In the genomic region with DNA sequence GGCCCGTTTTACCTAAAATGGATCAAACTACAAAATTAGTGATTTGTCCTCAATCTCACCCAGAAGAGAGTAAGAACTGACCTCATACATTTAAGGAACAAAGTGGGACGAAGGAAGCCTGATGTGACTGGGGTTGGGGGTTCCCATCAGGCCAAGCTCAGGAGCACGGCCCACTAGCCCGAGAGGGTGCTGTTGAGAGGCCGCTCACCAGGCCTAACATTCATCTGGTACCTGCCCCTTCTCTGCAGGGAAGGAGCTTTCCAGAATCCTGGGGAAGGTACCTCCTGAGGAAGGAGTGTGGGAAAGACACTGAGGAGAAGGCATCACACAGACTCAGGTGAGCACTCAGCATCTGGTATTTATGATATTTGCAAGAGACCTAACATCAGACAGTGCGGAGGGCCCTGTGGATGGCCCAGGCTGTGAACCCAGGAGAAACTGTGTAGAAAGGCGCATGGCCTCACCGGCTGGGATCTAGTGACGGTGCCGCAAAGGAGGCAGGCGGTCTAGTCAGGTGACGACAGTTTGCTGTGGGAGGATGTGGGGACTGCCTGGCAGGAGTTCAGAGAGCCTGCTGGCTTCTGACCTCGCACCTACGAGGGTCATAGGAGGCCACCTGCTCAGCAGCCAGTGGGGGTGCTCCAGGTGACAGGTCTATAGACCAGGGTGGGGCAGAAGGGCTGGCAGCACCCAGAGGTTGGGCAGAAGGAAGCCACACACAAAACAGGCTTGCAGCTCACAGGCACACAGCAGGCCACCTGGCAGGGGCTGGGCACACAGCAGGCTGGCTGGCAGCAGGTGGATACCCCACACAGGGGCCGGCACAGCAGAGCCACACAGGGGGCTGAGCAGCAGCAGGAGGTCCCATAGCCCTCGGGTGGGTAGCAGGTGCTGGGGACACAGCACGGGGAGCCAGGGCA, we compare ENCODE assay signal across 12 cellular contexts. TPM values are rescaled to one million over a fixed set of nuclear protein-coding genes. Genes with fewer than 3 reads are reported as not detected.
DNase-seq lines count a peak whose midpoint lies in the region; ATAC-seq lines count a peak whose summit lies in the region.
"Had no signal": no experiment of that assay in that cellular context is flagged by ENCODE, and none has a peak within 500 bp of the region (broad histone marks: within the 10 kb centered on the region; RNA-seq: fewer than 3 reads in every experiment).

No MANE protein-coding gene starts in this region.

- peak overlapping the region; percentile 83 for H3K27ac Mint-ChIP-seq in T-helper 17 cell
- H3K27ac Mint-ChIP-seq: neural progenitor cell had no signal

- H3K36me3 Mint-ChIP-seq in T-helper 17 cell (ENCODE audit: low read depth) = no peaks in the 10 kb centered on the region

- H3K4me1 Mint-ChIP-seq in T-helper 17 cell = peaks cover 36% of the 10 kb centered on the region
- H3K4me1 Mint-ChIP-seq: neural progenitor cell had no signal

- peaks cover 4% of the 10 kb centered on the region for H3K9me3 ChIP-seq in T-helper 17 cell (ENCODE audit: control insufficient read depth, low read length, poor library complexity, severe bottlenecking)
- H3K9me3 ChIP-seq: A549 had no signal

- H3K4me3 Mint-ChIP-seq in T-helper 17 cell = peak overlapping the region; percentile 63
- H3K4me3 Mint-ChIP-seq: neural progenitor cell had no signal

- ATAC-seq in T-helper 17 cell (peak; percentile 70), HG03025 (IDR thresholded peaks at IDR 0.05; ENCODE audit: low FRiP score, unreplicated experiment) (no peak), GM19351 (IDR thresholded peaks at IDR 0.05; ENCODE audit: unreplicated experiment) (no peak), GM18517 (IDR thresholded peaks at IDR 0.05; ENCODE audit: unreplicated experiment) (no peak)
- ATAC-seq: A549 had no signal

- peak; percentile 28 to 45 for DNase-seq in activated CD8-positive, alpha-beta memory T cell treated with anti-CD3 and anti-CD28 coated beads for 1 hour (ENCODE audit: extremely low read depth in 1 of 2, low read depth in 1 of 2)
- no peak for DNase-seq in activated CD8-positive, alpha-beta memory T cell treated with anti-CD3 and anti-CD28 coated beads for 24 hours
- peak in 2 of 3 donors; percentile 49 to 55 for DNase-seq in T-helper 17 cell
- DNase-seq in activated gamma-delta T cell treated with anti-CD3 and anti-CD28 coated beads, Interleukin-2, amount 50 U/mL, for 16 hours (ENCODE audit: low read depth) = peak; percentile 36
- DNase-seq in stimulated activated CD8-positive, alpha-beta memory T cell treated with anti-CD3 and anti-CD28 coated beads, Interleukin-12 subunit alpha, Interleukin-12 subunit beta, amount 100 ng/mL, for 4 hours (ENCODE audit: low read depth) = peak; percentile 17
- DNase-seq: left ventricle myocardium inferior had no signal

- no peaks in the 10 kb centered on the region for H3K27me3 Mint-ChIP-seq in T-helper 17 cell

RNA-seq across cellular contexts. Expression of gene KRTAP12-4, which starts 0.5 kb away (rescaled TPM):
- total RNA-seq in T-helper 17 cell = not detected
- total RNA-seq: left ventricle myocardium inferior; T-helper 1 cell treated with Interleukin-12 subunit alpha and Interleukin-12 subunit beta and Interleukin-4 antibody, amounts not matched to agents 30 ng/mL and 1 ng/mL, for 36 hours had no signal

RNA-seq across cellular contexts. Expression of gene KRTAP12-3, which starts 3.8 kb away (rescaled TPM):
- not detected for total RNA-seq in T-helper 17 cell
- total RNA-seq: left ventricle myocardium inferior; T-helper 1 cell treated with Interleukin-12 subunit alpha and Interleukin-12 subunit beta and Interleukin-4 antibody, amounts not matched to agents 30 ng/mL and 1 ng/mL, for 36 hours had no signal

RNA-seq across cellular contexts. Expression of gene KRTAP10-11, which starts 7.7 kb away (rescaled TPM):
- total RNA-seq in T-helper 17 cell = not detected
- total RNA-seq: left ventricle myocardium inferior; T-helper 1 cell treated with Interleukin-12 subunit alpha and Interleukin-12 subunit beta and Interleukin-4 antibody, amounts not matched to agents 30 ng/mL and 1 ng/mL, for 36 hours had no signal

RNA-seq across cellular contexts. Expression of gene KRTAP12-2, which starts 12.8 kb away (rescaled TPM):
- total RNA-seq in T-helper 17 cell = not detected
- total RNA-seq: left ventricle myocardium inferior; T-helper 1 cell treated with Interleukin-12 subunit alpha and Interleukin-12 subunit beta and Interleukin-4 antibody, amounts not matched to agents 30 ng/mL and 1 ng/mL, for 36 hours had no signal

RNA-seq across cellular contexts. Expression of gene KRTAP10-10, which starts 16.8 kb away (rescaled TPM):
- not detected for total RNA-seq in T-helper 17 cell
- total RNA-seq: left ventricle myocardium inferior; T-helper 1 cell treated with Interleukin-12 subunit alpha and Interleukin-12 subunit beta and Interleukin-4 antibody, amounts not matched to agents 30 ng/mL and 1 ng/mL, for 36 hours had no signal
